ENCODE assay signal across 9 cellular contexts in the genomic region with DNA sequence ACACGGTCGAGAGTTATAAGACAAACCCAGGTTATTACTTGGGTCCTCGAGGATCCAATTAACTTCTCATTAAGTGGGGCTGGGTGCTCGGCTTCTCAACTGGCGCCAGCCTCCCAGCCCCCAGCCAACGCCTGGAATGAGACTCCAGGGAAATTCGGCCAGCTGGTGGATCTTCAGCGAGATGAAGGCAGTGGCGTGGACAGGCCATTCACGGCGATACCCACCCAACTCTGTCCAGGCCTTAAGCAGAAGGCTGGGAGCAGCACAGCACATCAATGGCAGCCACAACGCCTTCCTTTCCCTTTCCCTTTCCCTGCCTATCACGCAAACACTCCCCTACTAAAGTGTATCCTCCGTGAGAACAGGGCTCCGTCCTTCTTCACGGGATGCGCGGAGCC. TPM values are rescaled to one million over a fixed set of nuclear protein-coding genes. Genes with fewer than 3 reads are reported as not detected.
DNase-seq lines count a peak whose midpoint lies in the region; ATAC-seq and TF ChIP-seq lines count a peak whose summit lies in the region.
"Had no signal": no experiment of that assay in that cellular context is flagged by ENCODE, and none has a peak within 500 bp of the region (broad histone marks: within the 10 kb centered on the region; RNA-seq: fewer than 3 reads in every experiment).

No MANE protein-coding gene starts in this region.

- intact Hi-C loops in Caco-2 (cut with micrococcal nuclease; ENCODE audit: unreplicated experiment): no loop called here

- no TSS peak for BruUV-seq in Caco-2 (replicated peaks; lab: Mats Ljungman, UMichigan)

- H3K4me1 ChIP-seq in Caco-2 (peaks cover 23% of the 10 kb centered on the region), gastroesophageal sphincter (peaks cover 8 to 76% (median 8%) of the 10 kb centered on the region in 3 donors)

- no peak for TF ChIP-seq EP300 in gastroesophageal sphincter (IDR thresholded peaks at IDR 0.05)

- ATAC-seq in gastroesophageal sphincter (peak; percentile 11), GM21390 (IDR thresholded peaks at IDR 0.05; ENCODE audit: unreplicated experiment) (no peak), GM21737 (IDR thresholded peaks at IDR 0.05; ENCODE audit: unreplicated experiment) (no peak), GM18519 (IDR thresholded peaks at IDR 0.05; ENCODE audit: low FRiP score, unreplicated experiment) (no peak)
- ATAC-seq in activated CD4-positive, CD25-positive, alpha-beta regulatory T cell treated with anti-CD3 and anti-CD28 coated beads, Interleukin-2, amount 50 U/mL, for 24 hours: no peak

- H3K27ac ChIP-seq in SK-N-MC: 0 out of 2 replicates have a peak overlapping the region, but pooled peaks have one; percentile 15
- H3K27ac ChIP-seq in gastroesophageal sphincter: peak overlapping the region; percentile 75 to 98 (median 96)

- H3K36me3 Mint-ChIP-seq in Caco-2 (ENCODE audit: insufficient read depth, unreplicated experiment) (no peaks in the 10 kb centered on the region), progenitor cell of endocrine pancreas (ENCODE audit: insufficient read depth) (peaks cover 1% of the 10 kb centered on the region)

- H3K9me3 ChIP-seq in Caco-2: no peaks in the 10 kb centered on the region
- no peaks in the 10 kb centered on the region for H3K9me3 ChIP-seq in SK-N-MC (ENCODE audit: low read depth, low read length)
- no peaks in the 10 kb centered on the region for H3K9me3 ChIP-seq in gastroesophageal sphincter

- peak overlapping the region; percentile 71 for H3K4me3 Mint-ChIP-seq in Caco-2 (ENCODE audit: unreplicated experiment)
- peak overlapping the region; percentile 82 for H3K4me3 Mint-ChIP-seq in progenitor cell of endocrine pancreas (ENCODE audit: low read depth)

- WGBS in gastroesophageal sphincter (ENCODE audit: low coverage in 1 of 2), 2 donors: 18 to 22% methylated on average over 2 to 7 of the region's 18 CpGs

- no peak for TF ChIP-seq CTCF in Caco-2 (IDR thresholded peaks at IDR 0.05; ENCODE audit: insufficient read depth in 1 of 2, low read depth in 1 of 2, low read length in 1 of 2, severe bottlenecking in 1 of 2, unreplicated experiment in 1 of 2)
- no peak for TF ChIP-seq CTCF in gastroesophageal sphincter (IDR thresholded peaks at IDR 0.05)
- TF ChIP-seq CTCF in progenitor cell of endocrine pancreas (IDR thresholded peaks at IDR 0.05; ENCODE audit: unreplicated experiment): no peak

- no peak overlapping the region for H3K27ac Mint-ChIP-seq in Caco-2 (ENCODE audit: unreplicated experiment)
- peak overlapping the region; percentile 83 for H3K27ac Mint-ChIP-seq in progenitor cell of endocrine pancreas

- CTCF ChIA-PET in Caco-2 (lab: Charles Lee): no interaction called here

- H3K36me3 ChIP-seq in Caco-2 (ENCODE audit: control insufficient read depth, insufficient read depth, low read length) (no peaks in the 10 kb centered on the region), SK-N-MC (ENCODE audit: insufficient read depth, low read length) (no peaks in the 10 kb centered on the region), gastroesophageal sphincter (no peaks in the 10 kb centered on the region)

- H3K4me1 Mint-ChIP-seq in Caco-2 (ENCODE audit: low read depth, unreplicated experiment) (peaks cover 28% of the 10 kb centered on the region), progenitor cell of endocrine pancreas (ENCODE audit: low read depth) (peaks cover 76% of the 10 kb centered on the region)

- peaks cover under 1% of the 10 kb centered on the region for H3K27me3 Mint-ChIP-seq in Caco-2 (ENCODE audit: insufficient read depth, unreplicated experiment)
- H3K27me3 Mint-ChIP-seq in progenitor cell of endocrine pancreas: no peaks in the 10 kb centered on the region

- peak overlapping the region; percentile 54 for H3K9ac ChIP-seq in SK-N-MC (ENCODE audit: insufficient read length)

- POLR2A ChIA-PET in Caco-2 (lab: Charles Lee): no interaction called here

- TF ChIP-seq POLR2A in gastroesophageal sphincter (IDR thresholded peaks at IDR 0.05): no peak

- H3K27me3 ChIP-seq in Caco-2 (replicated peaks; ENCODE audit: control insufficient read depth, insufficient read depth, low read length): no peaks in the 10 kb centered on the region
- H3K27me3 ChIP-seq in gastroesophageal sphincter: no peaks in the 10 kb centered on the region

- H3K9me3 Mint-ChIP-seq in Caco-2 (ENCODE audit: unreplicated experiment) (peaks cover 24% of the 10 kb centered on the region), progenitor cell of endocrine pancreas (ENCODE audit: low read depth) (peaks cover 11% of the 10 kb centered on the region)

- DNase-seq in Caco-2 (no peak), SK-N-MC (ENCODE audit: low read depth, low spot score) (no peak), progenitor cell of endocrine pancreas (ENCODE audit: low spot score, unreplicated experiment) (no peak)

- H3K4me3 ChIP-seq in Caco-2 (ENCODE audit: low read depth, low read length) (peak overlapping the region; percentile 34), SK-N-MC (peak overlapping the region; percentile 68), gastroesophageal sphincter (peak overlapping the region; percentile 36 to 72)

RNA-seq across cellular contexts. Expression of a gene that starts 0.9 kb away (rescaled TPM):
- total RNA-seq in Caco-2 (2022) (0.28 TPM in 1 of 2 replicates, not detected in the other), gastroesophageal sphincter (10 to 100 TPM; 18.6 to 33.6 (median 24.4) TPM), progenitor cell of endocrine pancreas (10.0 and 14.8 TPM in 2 replicates)
- total RNA-seq: endothelial cell of umbilical vein had no signal

RNA-seq across cellular contexts. Expression of a gene that starts 58.1 kb away (rescaled TPM):
- not detected in 2 replicates for total RNA-seq in Caco-2 (2022)
- 1 to 10 TPM; 1.4 to 3.6 (median 2.3) TPM for total RNA-seq in gastroesophageal sphincter
- not detected in 2 replicates for total RNA-seq in progenitor cell of endocrine pancreas
- total RNA-seq: endothelial cell of umbilical vein had no signal
